Comparison of ENCODE assay signal across 9 cellular contexts in genomic region chr14:99595034-99595433, GRCh38. TPM values are rescaled to one million over a fixed set of nuclear protein-coding genes. Genes with fewer than 3 reads are reported as not detected.
A peak's percentile ranks its signal among the peaks of the same experiment; 100 is the strongest.
DNase-seq lines count a peak whose midpoint lies in the region; ATAC-seq and TF ChIP-seq lines count a peak whose summit lies in the region.
"Had no signal": no experiment of that assay in that cellular context is flagged by ENCODE, and none has a peak within 500 bp of the region (broad histone marks: within the 10 kb centered on the region; RNA-seq: fewer than 3 reads in every experiment).

No MANE protein-coding gene starts in this region.

- H3K9me3 ChIP-seq in body of pancreas = no peaks in the 10 kb centered on the region

- H3K36me3 ChIP-seq in body of pancreas (replicated peaks in 1 of 2; ENCODE audit: insufficient read depth in 1 of 2, low read depth in 2 of 2) = no peaks in the 10 kb centered on the region

- H3K4me1 ChIP-seq in body of pancreas = peaks cover 91% of the 10 kb centered on the region

- H3K4me3 ChIP-seq in body of pancreas = no peak overlapping the region

- peak overlapping the region in 1 of 4 donors; percentile 86 for H3K27ac ChIP-seq in body of pancreas
- H3K27ac ChIP-seq: VCaP had no signal

- WGBS in body of pancreas, 2 donors = 83 to 90% methylated on average over 8 to 9 of the region's 9 CpGs

- H3K27me3 ChIP-seq in body of pancreas = no peaks in the 10 kb centered on the region

- intact Hi-C loops in body of pancreas (cut with DNase I) = no loop called here

- H3K36me3 Mint-ChIP-seq in central memory CD8-positive, alpha-beta T cell (ENCODE audit: insufficient read depth) = peaks cover 2% of the 10 kb centered on the region

- H3K4me1 Mint-ChIP-seq in central memory CD8-positive, alpha-beta T cell = peaks cover 14% of the 10 kb centered on the region

- no peak for TF ChIP-seq CTCF in body of pancreas (IDR thresholded peaks at IDR 0.05)

- H3K9me3 Mint-ChIP-seq in central memory CD8-positive, alpha-beta T cell = no peaks in the 10 kb centered on the region

- no peaks in the 10 kb centered on the region for H3K27me3 Mint-ChIP-seq in central memory CD8-positive, alpha-beta T cell

- H3K4me3 Mint-ChIP-seq in central memory CD8-positive, alpha-beta T cell = peak overlapping the region; percentile 70

- ATAC-seq in GM21447 (IDR thresholded peaks at IDR 0.05; ENCODE audit: unreplicated experiment) = peak; percentile 94
- peak; percentile 85 for ATAC-seq in HG03575 (IDR thresholded peaks at IDR 0.05; ENCODE audit: extremely low read depth, insufficient number of reproducible peaks, low FRiP score, unreplicated experiment)
- peak; percentile 71 for ATAC-seq in central memory CD8-positive, alpha-beta T cell (replicated peaks; ENCODE audit: extremely low read depth, poor library complexity, severe bottlenecking)
- no peak for ATAC-seq in body of pancreas

- peak overlapping the region; percentile 91 for H3K27ac Mint-ChIP-seq in central memory CD8-positive, alpha-beta T cell (ENCODE audit: low read depth)

- no peak for TF ChIP-seq POLR2A in body of pancreas (IDR thresholded peaks at IDR 0.05)

- peak; percentile 62 for DNase-seq in Daoy (ENCODE audit: low read depth)
- DNase-seq in central memory CD8-positive, alpha-beta T cell (ENCODE audit: low spot score in 2 of 2) = no peak
- no peak for DNase-seq in HPDE6-E6E7 (ENCODE audit: extremely low spot score)
- no peak for DNase-seq in DMS 273 (lab: John Stamatoyannopoulos, UW; ENCODE audit: unreplicated experiment)
- DNase-seq in body of pancreas = no peak
- no peak for DNase-seq in NCI-H1694 (lab: John Stamatoyannopoulos, UW)

RNA-seq across cellular contexts. Expression of gene CCDC85C, which starts 9.0 kb away (rescaled TPM):
- 16.6 and 19.4 TPM in 2 replicates for total RNA-seq in Daoy (2014; rRNA removed; shearing (Covaris generic))
- 10 to 100 TPM in 1 of 2 donors, 1 to 10 TPM in 1; 8.9 to 10.1 TPM for total RNA-seq in body of pancreas

RNA-seq across cellular contexts. Expression of gene HHIPL1, which starts 49.9 kb away (rescaled TPM):
- 1.2 and 2.5 TPM in 2 replicates for total RNA-seq in Daoy (2014; rRNA removed; shearing (Covaris generic))
- under 1 TPM; under 0.01 to 0.26 TPM for total RNA-seq in body of pancreas
